Comparison of ENCODE assay signal across 9 cellular contexts in the genomic region with DNA sequence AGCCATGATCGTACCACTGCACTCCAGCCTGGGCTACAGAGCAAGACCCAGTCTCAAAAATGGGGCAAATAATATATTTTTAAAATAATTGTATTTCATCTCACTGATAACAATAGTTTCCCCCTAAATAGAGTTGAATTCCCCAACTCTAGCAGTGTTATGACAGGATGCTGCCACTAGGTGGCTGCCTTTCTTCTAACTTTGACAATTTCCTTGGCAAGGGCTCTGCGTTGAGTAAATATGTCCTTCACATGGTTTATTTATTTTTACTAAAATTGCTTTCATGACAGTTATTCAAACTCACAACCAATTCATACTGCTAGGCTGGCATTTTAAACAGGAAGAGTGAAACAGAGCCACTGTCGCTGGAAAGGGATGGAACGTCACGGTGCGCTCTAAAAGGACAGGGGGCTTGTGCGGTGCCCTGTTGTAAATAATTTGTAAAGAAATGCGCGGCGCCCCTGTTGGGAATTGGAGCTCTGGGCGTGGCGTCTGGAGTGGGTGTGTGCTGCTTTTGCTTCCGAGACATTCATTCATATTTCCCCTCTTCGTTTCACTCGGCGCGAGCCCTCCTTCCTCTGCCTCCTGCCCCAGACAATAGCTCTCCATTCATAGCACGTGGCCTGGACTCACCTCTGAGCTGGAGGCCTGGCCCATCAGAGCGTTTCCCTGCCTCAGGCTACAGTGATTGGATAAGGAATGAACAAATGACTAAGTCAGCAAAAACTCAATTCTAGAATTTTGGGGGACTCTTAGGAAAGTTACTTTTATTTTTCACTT. TPM values are rescaled to one million over a fixed set of nuclear protein-coding genes. Genes with fewer than 3 reads are reported as not detected.
DNase-seq lines count a peak whose midpoint lies in the region; ATAC-seq, FAIRE-seq and TF ChIP-seq lines count a peak whose summit lies in the region.
"Had no signal": no experiment of that assay in that cellular context is flagged by ENCODE, and none has a peak within 500 bp of the region (broad histone marks: within the 10 kb centered on the region; RNA-seq: fewer than 3 reads in every experiment).

No MANE protein-coding gene starts in this region.

- H3K27me3 Mint-ChIP-seq in T-helper 17 cell = peaks cover 14% of the 10 kb centered on the region

- H3K36me3 ChIP-seq in Loucy (ENCODE audit: insufficient read depth, low read length) = no peaks in the 10 kb centered on the region
- no peaks in the 10 kb centered on the region for H3K36me3 ChIP-seq in mammary epithelial cell (ENCODE audit: insufficient read depth, low read length)

- H3F3A ChIP-seq in Loucy (ENCODE audit: low read depth) = no peaks in the 10 kb centered on the region

- H3K27ac ChIP-seq in mammary epithelial cell (ENCODE audit: insufficient read depth, low read depth, low read length) = no peak overlapping the region

- peak; percentile 60 for ATAC-seq in T-helper 17 cell
- ATAC-seq in GM18502 (IDR thresholded peaks at IDR 0.05; ENCODE audit: poor library complexity, unreplicated experiment) = no peak

- H3K4me3 ChIP-seq in Loucy (ENCODE audit: low read length, poor library complexity, severe bottlenecking) (no peak overlapping the region), mammary epithelial cell (replicated peaks in 1 of 3; ENCODE audit: insufficient read depth in 1 of 3, low read depth in 2 of 3, low read length in 3 of 3) (no peak overlapping the region)

- H3K9ac ChIP-seq in Loucy (ENCODE audit: low read depth, low read length, poor library complexity, severe bottlenecking) = no peak overlapping the region
- H3K9ac ChIP-seq in mammary epithelial cell (ENCODE audit: insufficient read depth, low read length) = no peak overlapping the region

- peaks cover 2% of the 10 kb centered on the region for H3K36me3 Mint-ChIP-seq in T-helper 17 cell (ENCODE audit: low read depth)
- H3K36me3 Mint-ChIP-seq: activated naive CD8-positive, alpha-beta T cell treated with anti-CD3 and anti-CD28 coated beads, Interleukin-2, amount 10 ng/mL, durations not matched to agents 7 days and 5 days had no signal

- H2AFZ ChIP-seq in Loucy (ENCODE audit: low read length) (no peak overlapping the region), mammary epithelial cell (ENCODE audit: low read depth, low read length) (peak overlapping the region; percentile 71)

- dilution Hi-C loops in mammary epithelial cell (cut with HindIII; ENCODE audit: low sequenced_read_pairs) = no loop called here

- FAIRE-seq in G401.6 (lab: Jason Lieb, UNC) = peak; percentile 97

- H4K20me1 ChIP-seq in Loucy (ENCODE audit: insufficient read depth, low read length, poor library complexity, severe bottlenecking) (no peaks in the 10 kb centered on the region), mammary epithelial cell (ENCODE audit: insufficient read depth, low read length) (no peaks in the 10 kb centered on the region)

- in situ Hi-C loops in mammary epithelial cell (cut with MboI; ENCODE audit: low sequenced_read_pairs in 2 of 2) = loop anchor here in 1 of 2 donors (10.0 to 25.0 kb wide), 2 partner anchors 582 to 1594 kb away; no protein-coding TSS in a partner anchor

- CTCF ChIA-PET in mammary epithelial cell (lab: Charles Lee; ENCODE audit: low non-redundant PET) = no interaction called here

- no TSS peak for BruUV-seq in mammary epithelial cell (replicated peaks; lab: Mats Ljungman, UMichigan)

- H3K9me2 ChIP-seq in Loucy (replicated peaks; ENCODE audit: low read depth, low read length) = no peaks in the 10 kb centered on the region

- DNase-seq in T-helper 17 cell (peak in 1 of 3 donors; percentile 30), mammary epithelial cell (peak; percentile 33), kidney tubule cell (ENCODE audit: low spot score) (peak; percentile 63), NCI-H226 (no peak)
- DNase-seq in stimulated activated CD4-positive, alpha-beta T cell treated with anti-CD3 and anti-CD28 coated beads, Interleukin-2, amount 100 ng/mL, for 4 hours (ENCODE audit: low read depth) = peak; percentile 34
- DNase-seq: activated naive CD8-positive, alpha-beta T cell treated with anti-CD3 and anti-CD28 coated beads, Interleukin-2, amount 10 ng/mL, durations not matched to agents 7 days and 5 days had no signal

- peak overlapping the region; percentile 3 for H3K27ac Mint-ChIP-seq in T-helper 17 cell
- H3K27ac Mint-ChIP-seq: activated naive CD8-positive, alpha-beta T cell treated with anti-CD3 and anti-CD28 coated beads, Interleukin-2, amount 10 ng/mL, durations not matched to agents 7 days and 5 days had no signal

- 40% methylated on average over 19 of the region's 19 CpGs for WGBS in mammary epithelial cell (ENCODE audit: low coverage, missing lambda C conversion rate)

- H3K79me2 ChIP-seq in Loucy (ENCODE audit: insufficient read depth, low read length) = no peaks in the 10 kb centered on the region
- H3K79me2 ChIP-seq in mammary epithelial cell (ENCODE audit: insufficient read depth, low read length) = no peaks in the 10 kb centered on the region

- no peak overlapping the region for H3K4me2 ChIP-seq in Loucy (ENCODE audit: low read depth, low read length, poor library complexity, severe bottlenecking)
- peak overlapping the region; percentile 45 for H3K4me2 ChIP-seq in mammary epithelial cell (ENCODE audit: insufficient read depth, low read depth, low read length)

- intact Hi-C loops in mammary epithelial cell (cut with micrococcal nuclease) = loop anchor here (2.0 to 10.0 kb wide), 3 partner anchors 272 to 1470 kb away; no protein-coding TSS in a partner anchor

- peaks cover 22% of the 10 kb centered on the region for H3K27me3 ChIP-seq in Loucy (ENCODE audit: insufficient read depth, low read length, poor library complexity, severe bottlenecking)
- H3K27me3 ChIP-seq in mammary epithelial cell (ENCODE audit: insufficient read depth, low read length) = peaks cover 2% of the 10 kb centered on the region

- peaks cover 11% of the 10 kb centered on the region for H3K4me1 Mint-ChIP-seq in T-helper 17 cell

- H3K4me1 ChIP-seq in Loucy (ENCODE audit: insufficient read depth, low read length, poor library complexity, severe bottlenecking) = no peaks in the 10 kb centered on the region
- peaks cover 16% of the 10 kb centered on the region for H3K4me1 ChIP-seq in mammary epithelial cell (ENCODE audit: insufficient read depth, low read length)

- TF ChIP-seq CTCF in Loucy (conservative IDR thresholded peaks at IDR 0.05; ENCODE audit: low read length) (peak; percentile 87), mammary epithelial cell (conservative IDR thresholded peaks at IDR 0.05 in 1 of 2, IDR thresholded peaks at IDR 0.05 in 1 of 2; ENCODE audit: extremely low read depth in 1 of 2, insufficient read depth in 1 of 2, low read depth in 1 of 2, low read length in 2 of 2) (peak; percentile 83 to 97)

- H3K9me3 ChIP-seq in Loucy (ENCODE audit: insufficient read depth, low read depth, low read length) (no peaks in the 10 kb centered on the region), T-helper 17 cell (ENCODE audit: control insufficient read depth, low read length, poor library complexity, severe bottlenecking) (no peaks in the 10 kb centered on the region), mammary epithelial cell (replicated peaks; ENCODE audit: insufficient read depth, low read length) (no peaks in the 10 kb centered on the region)

- H3K4me3 Mint-ChIP-seq in T-helper 17 cell = peak overlapping the region; percentile 43
- H3K4me3 Mint-ChIP-seq: activated naive CD8-positive, alpha-beta T cell treated with anti-CD3 and anti-CD28 coated beads, Interleukin-2, amount 10 ng/mL, durations not matched to agents 7 days and 5 days had no signal

RNA-seq across cellular contexts. Expression of a gene that starts 20.5 kb away (rescaled TPM):
- 10 to 100 TPM; 61.3 to 79.1 TPM for total RNA-seq in T-helper 17 cell
- total RNA-seq in mammary epithelial cell = 100 to 1,000 TPM in 1 of 2 donors, 10 to 100 TPM in 1; 99.0 to 127 TPM
- 71.5 TPM for polyA plus RNA-seq in mammary epithelial cell
- 118 TPM for polyA minus RNA-seq in mammary epithelial cell
